In the genomic region with DNA sequence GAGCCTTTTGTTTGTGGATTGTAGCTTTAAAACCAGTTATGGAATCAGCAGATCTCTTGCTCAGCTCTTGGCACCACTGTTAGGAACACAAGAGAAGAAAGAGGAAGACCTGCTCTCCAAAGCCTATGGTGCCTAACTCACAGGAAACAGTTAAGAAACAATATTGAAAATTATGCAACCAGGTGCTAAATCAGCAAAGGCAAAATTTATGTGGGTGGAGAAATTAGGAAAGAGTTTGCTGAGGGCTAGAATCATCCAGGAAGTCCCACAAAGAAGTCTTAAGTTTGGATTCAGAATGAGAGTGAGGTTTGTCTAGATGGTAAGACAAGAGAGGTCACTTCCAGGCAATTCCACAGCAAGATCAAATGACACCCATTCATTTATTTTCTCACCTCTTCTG, we compare ENCODE assay signal across 23 cellular contexts. TPM values are rescaled to one million over a fixed set of nuclear protein-coding genes. Genes with fewer than 3 reads are reported as not detected.
DNase-seq lines count a peak whose midpoint lies in the region; ATAC-seq, FAIRE-seq and TF ChIP-seq lines count a peak whose summit lies in the region.
"Had no signal": no experiment of that assay in that cellular context is flagged by ENCODE, and none has a peak within 500 bp of the region (broad histone marks: within the 10 kb centered on the region; RNA-seq: fewer than 3 reads in every experiment).

No MANE protein-coding gene starts in this region.

- H3K4me3 ChIP-seq in fibroblast of mammary gland (ENCODE audit: control insufficient read depth, low read depth, low read length) = no peak overlapping the region
- H3K4me3 ChIP-seq in upper lobe of right lung = no peak overlapping the region
- H3K4me3 ChIP-seq: A549 had no signal

- peak; percentile 40 for ATAC-seq in left ventricle myocardium superior
- peak; percentile 81 for ATAC-seq in upper lobe of right lung
- ATAC-seq: A549; effector memory CD8-positive, alpha-beta T cell had no signal

- H3K36me3 ChIP-seq in upper lobe of right lung = peaks cover 9% of the 10 kb centered on the region

- FAIRE-seq in urothelium cell line (lab: Jason Lieb, UNC) = no peak
- FAIRE-seq: A549, GM12891, small intestine had no signal

- H3K27ac ChIP-seq in upper lobe of right lung = no peak overlapping the region
- H3K27ac ChIP-seq: A549 had no signal

- TF ChIP-seq CTCF in fibroblast of mammary gland (conservative IDR thresholded peaks at IDR 0.05; ENCODE audit: control insufficient read depth, insufficient read depth, low read depth, low read length) (no peak), upper lobe of right lung (IDR thresholded peaks at IDR 0.05) (no peak)

- H3K27me3 ChIP-seq in upper lobe of right lung = no peaks in the 10 kb centered on the region

- DNase-seq in left ventricle myocardium superior = no peak
- no peak for DNase-seq in cardiac septum (ENCODE audit: low spot score)
- peak; percentile 82 for DNase-seq in SIG-M5 (lab: John Stamatoyannopoulos, UW)
- DNase-seq in fibroblast of mammary gland (ENCODE audit: low read depth) = peak; percentile 32
- DNase-seq in upper lobe of right lung = no peak
- DNase-seq in stimulated activated CD4-positive, alpha-beta T cell treated with anti-CD3 and anti-CD28 coated beads, Interleukin-12 subunit alpha, Interleukin-12 subunit beta, amount 100 ng/mL, for 4 hours = no peak
- no peak for DNase-seq in DMS114 treated with DMSO at 0.1 percent for 48 hours (lab: John Stamatoyannopoulos, UW; ENCODE audit: unreplicated experiment)
- DNase-seq in urothelium cell line (ENCODE audit: low spot score) = no peak
- DNase-seq: activated B cell treated with CpG ODN at 0.5 μM for 24 hours; activated CD4-positive, alpha-beta memory T cell treated with anti-CD3 and anti-CD28 coated beads, Interleukin-2, amount 10 ng/mL, durations not matched to agents 7 days and 5 days; activated naive CD4-positive, alpha-beta T cell; activated T-cell treated with anti-CD3 and anti-CD28 coated beads, Interleukin-2, amount 50 U/mL, for 1 hour; CD4-positive, alpha-beta T cell; effector memory CD8-positive, alpha-beta T cell; hippocampal formation; islet precursor cell; NCI-H187 treated with DMSO at 0.1 percent for 48 hours; NCI-H446; SHP77; small intestine; stimulated activated CD4-positive, alpha-beta T cell treated with anti-CD3 and anti-CD28 coated beads, Interleukin-4, amount 100 ng/mL, for 24 hours had no signal

- no peaks in the 10 kb centered on the region for H3K9me3 ChIP-seq in upper lobe of right lung
- H3K9me3 ChIP-seq: A549 had no signal

- H3K4me1 ChIP-seq in upper lobe of right lung = no peaks in the 10 kb centered on the region
- H3K4me1 ChIP-seq: A549 had no signal

- intact Hi-C loops in left ventricle myocardium superior (cut with micrococcal nuclease) (no loop called here), cardiac septum (cut with DNase I) (no loop called here), upper lobe of right lung (cut with DNase I) (no loop called here)

RNA-seq across cellular contexts. Expression of gene AOX1, which starts 49.4 kb away (rescaled TPM):
- total RNA-seq in left ventricle myocardium superior = 8.7 TPM
- 1.5 TPM for total RNA-seq in cardiac septum
- 24.3 TPM for total RNA-seq in upper lobe of right lung
- total RNA-seq: CD4-positive, alpha-beta T cell had no signal

Comparison
In these comparisons a context has a peak if more than half of its experiments do, and no peak if none do; other contexts are left out.
1. DNase-seq: peak in SIG-M5 (single experiment) and fibroblast of mammary gland (single experiment); none in left ventricle myocardium superior (single experiment), cardiac septum (single experiment), upper lobe of right lung (single experiment), stimulated activated CD4-positive, alpha-beta T cell treated with anti-CD3 and anti-CD28 coated beads, Interleukin-12 subunit alpha, Interleukin-12 subunit beta, amount 100 ng/mL, for 4 hours (single experiment), DMS114 treated with DMSO at 0.1 percent for 48 hours (single experiment) and urothelium cell line (single experiment).